In the genomic region with DNA sequence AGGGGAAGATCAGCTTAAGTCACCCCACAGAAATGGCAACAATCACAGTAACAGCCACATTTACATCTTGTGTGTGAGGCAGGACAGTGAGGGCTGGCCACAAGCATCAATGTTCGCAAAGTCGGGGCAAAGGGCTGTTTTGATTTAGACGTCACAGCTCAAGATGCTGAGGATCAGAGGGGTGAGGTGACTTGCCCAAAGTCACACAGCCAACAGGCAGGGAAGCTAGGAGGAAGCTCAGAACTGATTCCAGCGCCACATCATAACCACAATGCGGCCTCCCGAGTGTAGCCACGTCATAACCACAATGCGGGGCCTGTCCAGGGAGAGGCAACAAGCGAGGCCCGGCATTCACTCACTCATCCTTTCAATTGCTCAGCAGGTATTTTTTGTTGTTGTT, we compare ENCODE assay signal across 8 cellular contexts. TPM values are rescaled to one million over a fixed set of nuclear protein-coding genes. Genes with fewer than 3 reads are reported as not detected.
DNase-seq lines count a peak whose midpoint lies in the region; TF ChIP-seq lines count a peak whose summit lies in the region.

No MANE protein-coding gene starts in this region.

- H3K4me3 ChIP-seq in Loucy (ENCODE audit: low read length, poor library complexity, severe bottlenecking) (peak overlapping the region; percentile 92), fibroblast of villous mesenchyme (ENCODE audit: low read depth, low read length) (no peak overlapping the region), prostate gland (no peak overlapping the region)

- H3K4me1 ChIP-seq in Loucy (ENCODE audit: insufficient read depth, low read length, poor library complexity, severe bottlenecking): peaks cover 37% of the 10 kb centered on the region
- no peaks in the 10 kb centered on the region for H3K4me1 ChIP-seq in prostate gland (replicated peaks)

- whole genome bisulfite sequencing in prostate gland: 86% methylated on average over 10 of the region's 10 CpGs

- no peaks in the 10 kb centered on the region for H3K9me2 ChIP-seq in Loucy (replicated peaks; ENCODE audit: low read depth, low read length)

- intact Hi-C loops in prostate gland (cut with DNase I): no loop called here

- H3K9me3 ChIP-seq in Loucy (ENCODE audit: insufficient read depth, low read depth, low read length) (no peaks in the 10 kb centered on the region), prostate gland (no peaks in the 10 kb centered on the region)

- H3K27me3 ChIP-seq in Loucy (ENCODE audit: insufficient read depth, low read length, poor library complexity, severe bottlenecking) (no peaks in the 10 kb centered on the region), prostate gland (replicated peaks; ENCODE audit: insufficient read depth) (no peaks in the 10 kb centered on the region)

- H3K4me2 ChIP-seq in Loucy (ENCODE audit: low read depth, low read length, poor library complexity, severe bottlenecking): peak overlapping the region; percentile 90

- H3K9ac ChIP-seq in Loucy (ENCODE audit: low read depth, low read length, poor library complexity, severe bottlenecking): peak overlapping the region; percentile 68

- peaks cover 18% of the 10 kb centered on the region for H4K20me1 ChIP-seq in Loucy (ENCODE audit: insufficient read depth, low read length, poor library complexity, severe bottlenecking)

- TF ChIP-seq POLR2A in prostate gland (IDR thresholded peaks at IDR 0.05): no peak

- peaks cover 96% of the 10 kb centered on the region for H3K79me2 ChIP-seq in Loucy (ENCODE audit: insufficient read depth, low read length)

- H2AFZ ChIP-seq in Loucy (ENCODE audit: low read length): no peak overlapping the region

- TF ChIP-seq CTCF in Loucy (conservative IDR thresholded peaks at IDR 0.05; ENCODE audit: low read length): no peak
- TF ChIP-seq CTCF in fibroblast of villous mesenchyme (IDR thresholded peaks at IDR 0.05; ENCODE audit: insufficient read depth, low read depth, low read length): no peak
- no peak for TF ChIP-seq CTCF in prostate gland (IDR thresholded peaks at IDR 0.05)

- H3K27ac ChIP-seq in prostate gland: no peak overlapping the region

- H3K36me3 ChIP-seq in Loucy (ENCODE audit: insufficient read depth, low read length) (peaks cover 6% of the 10 kb centered on the region; the same call in 1 of the 2 replicates), prostate gland (no peaks in the 10 kb centered on the region)

- no peaks in the 10 kb centered on the region for H3F3A ChIP-seq in Loucy (ENCODE audit: low read depth)

- DNase-seq in activated CD8-positive, alpha-beta memory T cell treated with anti-CD3 and anti-CD28 coated beads for 24 hours: peak; percentile 84
- DNase-seq in fibroblast of villous mesenchyme (ENCODE audit: low read depth) (peak; percentile 65), COLO829 (ENCODE audit: low spot score) (no peak), GOT3 (lab: John Stamatoyannopoulos, UW) (no peak), prostate gland (ENCODE audit: low spot score) (no peak), iPS-NIHi11 (ENCODE audit: low spot score) (no peak)
- peak; percentile 57 to 67 for DNase-seq in stimulated activated CD8-positive, alpha-beta memory T cell treated with anti-CD3 and anti-CD28 coated beads, Interleukin-7, amount 100 ng/mL, for 4 hours (ENCODE audit: low read depth in 2 of 2)

RNA-seq across cellular contexts. Expression of a gene that starts 14.3 kb away (rescaled TPM):
- 24.2 and 32.4 TPM in 2 replicates for total RNA-seq in fibroblast of villous mesenchyme
- total RNA-seq in prostate gland: 10 to 100 TPM in 1 of 2 donors, 1 to 10 TPM in 1; 4.6 to 73.3 TPM

RNA-seq across cellular contexts. Expression of a gene that starts 20.2 kb away (rescaled TPM):
- total RNA-seq in fibroblast of villous mesenchyme: not detected in 2 replicates
- total RNA-seq in prostate gland: not detected

Comparison
In these comparisons a context has a peak if more than half of its experiments do, and no peak if none do; other contexts are left out.
1. DNase-seq: peak in activated CD8-positive, alpha-beta memory T cell treated with anti-CD3 and anti-CD28 coated beads for 24 hours (single experiment), fibroblast of villous mesenchyme (single experiment) and stimulated activated CD8-positive, alpha-beta memory T cell treated with anti-CD3 and anti-CD28 coated beads, Interleukin-7, amount 100 ng/mL, for 4 hours (2 of 2); none in COLO829 (single experiment), GOT3 (single experiment), prostate gland (single experiment) and iPS-NIHi11 (single experiment).